In genomic region chr20:36202891-36203338, GRCh38 we compare ENCODE assay signal across 1 cellular context.
TF ChIP-seq lines count a peak whose summit lies in the region.

No MANE protein-coding gene starts in this region.

TF ChIP-seq in HepG2, 621 proteins besides CTCF, POLR2A, EP300 and RAD21 (continued from another document and continues in another):
- TF ChIP-seq GRHL1 (CRISPR knock-in tag; conservative IDR thresholded peaks at IDR 0.05) (no peak), ZNF598 (CRISPR knock-in tag; IDR thresholded peaks at IDR 0.05; ENCODE audit: borderline replicate concordance) (peak; percentile 63; the same call in 1 of the 2 replicates), NR2C2 (CRISPR knock-in tag; IDR thresholded peaks at IDR 0.05; ENCODE audit: borderline replicate concordance) (no peak), MTERF4 (CRISPR knock-in tag; IDR thresholded peaks at IDR 0.05) (no peak), KDM2A (CRISPR knock-in tag; IDR thresholded peaks at IDR 0.05; ENCODE audit: borderline replicate concordance, low read depth) (peak; percentile 74; the same call in 1 of the 2 replicates), NRL (CRISPR knock-in tag; IDR thresholded peaks at IDR 0.05; ENCODE audit: borderline replicate concordance) (peak; percentile 81; the same call in 1 of the 2 replicates), SALL1 (CRISPR knock-in tag; IDR thresholded peaks at IDR 0.05) (peak; percentile 52), SIN3B (IDR thresholded peaks at IDR 0.05; ENCODE audit: low read length) (0 out of 2 replicates have a peak, but pooled peaks have one; percentile 31), HDAC6 (IDR thresholded peaks at IDR 0.05; ENCODE audit: low read depth, low read length) (no peak), ZNF687 (CRISPR knock-in tag; IDR thresholded peaks at IDR 0.05) (peak; percentile 64), ZSCAN30 (CRISPR knock-in tag; IDR thresholded peaks at IDR 0.05) (no peak), ZNF33A (CRISPR knock-in tag; IDR thresholded peaks at IDR 0.05; ENCODE audit: borderline replicate concordance) (no peak), NFE2 (CRISPR knock-in tag; IDR thresholded peaks at IDR 0.05) (peak; percentile 35; the same call in 1 of the 2 replicates), ZNF362 (CRISPR knock-in tag; IDR thresholded peaks at IDR 0.05; ENCODE audit: borderline replicate concordance) (0 out of 2 replicates have a peak, but pooled peaks have one; percentile 29), THAP11 (CRISPR knock-in tag; IDR thresholded peaks at IDR 0.05) (0 out of 2 replicates have a peak, but pooled peaks have one; percentile 26), HNRNPK (IDR thresholded peaks at IDR 0.05; ENCODE audit: low read depth, low read length, poor library complexity, severe bottlenecking) (no peak), ZNF704 (CRISPR knock-in tag; IDR thresholded peaks at IDR 0.05; ENCODE audit: borderline replicate concordance) (no peak), CAMTA2 (CRISPR knock-in tag; IDR thresholded peaks at IDR 0.05; ENCODE audit: borderline replicate concordance) (0 out of 2 replicates have a peak, but pooled peaks have one; percentile 20), ZBTB25 (CRISPR knock-in tag; IDR thresholded peaks at IDR 0.05) (0 out of 2 replicates have a peak, but pooled peaks have one; percentile 36), ZNF777 (CRISPR knock-in tag; IDR thresholded peaks at IDR 0.05) (0 out of 2 replicates have a peak, but pooled peaks have one; percentile 21), DMTF1 (CRISPR knock-in tag; IDR thresholded peaks at IDR 0.05) (no peak), HMGXB4 (CRISPR knock-in tag; IDR thresholded peaks at IDR 0.05; ENCODE audit: borderline replicate concordance in 1 of 2, low read depth in 1 of 2) (peak in 1 of 2 experiments; percentile 59; a peak in 2 of 4 replicates), NFAT5 (CRISPR knock-in tag; IDR thresholded peaks at IDR 0.05) (0 out of 2 replicates have a peak, but pooled peaks have one; percentile 25), FOXC1 (CRISPR knock-in tag; IDR thresholded peaks at IDR 0.05; ENCODE audit: borderline replicate concordance) (peak; percentile 79; the same call in 1 of the 2 replicates), ZSCAN21 (CRISPR knock-in tag; IDR thresholded peaks at IDR 0.05; ENCODE audit: borderline replicate concordance) (peak; percentile 24; the same call in 1 of the 2 replicates), FOSL1 (CRISPR knock-in tag; IDR thresholded peaks at IDR 0.05; ENCODE audit: borderline replicate concordance) (no peak), ZNF501 (CRISPR knock-in tag; IDR thresholded peaks at IDR 0.05) (peak; percentile 57; the same call in 1 of the 2 replicates), ZNF576 (CRISPR knock-in tag; IDR thresholded peaks at IDR 0.05) (0 out of 2 replicates have a peak, but pooled peaks have one; percentile 74), FOXO1 (CRISPR knock-in tag; IDR thresholded peaks at IDR 0.05) (peak; percentile 36; the same call in 1 of the 2 replicates), MEIS2 (CRISPR knock-in tag; IDR thresholded peaks at IDR 0.05) (0 out of 2 replicates have a peak, but pooled peaks have one; percentile 33), PCBP1 (IDR thresholded peaks at IDR 0.05; ENCODE audit: borderline replicate concordance, low read depth, low read length) (no peak)
